ENCODE assay signal across 11 cellular contexts in genomic region chr7:44618045-44618444, GRCh38. TPM values are rescaled to one million over a fixed set of nuclear protein-coding genes. Genes with fewer than 3 reads are reported as not detected.
DNase-seq lines count a peak whose midpoint lies in the region; ATAC-seq and TF ChIP-seq lines count a peak whose summit lies in the region.
"Had no signal": no experiment of that assay in that cellular context is flagged by ENCODE, and none has a peak within 500 bp of the region (broad histone marks: within the 10 kb centered on the region; RNA-seq: fewer than 3 reads in every experiment).

No MANE protein-coding gene starts in this region.

- no CpG with 5 or more reads among the region's 1 CpG for WGBS in IMR-90 (ENCODE audit: extremely low coverage in 2 of 2, insufficient read length in 1 of 2), 2 experiments

- peak overlapping the region in 7 of 8 donors; percentile 15 to 84 (median 67) for H3K4me3 Mint-ChIP-seq in CD4-positive, alpha-beta memory T cell
- H3K4me3 Mint-ChIP-seq in osteocyte (ENCODE audit: unreplicated experiment): no peak overlapping the region
- H3K4me3 Mint-ChIP-seq in neural progenitor cell: no peak overlapping the region

- peaks cover 99% of the 10 kb centered on the region for H3K79me2 ChIP-seq in neural progenitor cell (ENCODE audit: low read depth)

- dilution Hi-C loops in IMR-90 (cut with HindIII; ENCODE audit: low sequenced_read_pairs, unreplicated experiment): no loop called here

- DNase-seq in CD4-positive, alpha-beta memory T cell: no peak
- DNase-seq in IMR-90 (no peak), brain microvascular endothelial cell (no peak), osteocyte (ENCODE audit: extremely low spot score, unreplicated experiment) (no peak), islet precursor cell (no peak), NCI-H2171 treated with DMSO at 0.1 percent for 48 hours (lab: John Stamatoyannopoulos, UW) (no peak), neural progenitor cell (ENCODE audit: low spot score) (no peak)
- DNase-seq: activated CD4-positive, CD25-positive, alpha-beta regulatory T cell; left lung; ovary; stimulated activated CD4-positive, alpha-beta T cell treated with anti-CD3 and anti-CD28 coated beads, Interleukin-2, amount 100 ng/mL, for 24 hours had no signal

- H3K56ac ChIP-seq in IMR-90 (ENCODE audit: extremely low read depth, insufficient read depth, low read length): no peak overlapping the region

- H2AK9ac ChIP-seq in IMR-90 (replicated peaks; ENCODE audit: low read depth, low read length, poor library complexity): no peak overlapping the region

- no peak overlapping the region for H3K4me3 ChIP-seq in CD4-positive, alpha-beta memory T cell (ENCODE audit: low read length in 2 of 2)
- no peak overlapping the region for H3K4me3 ChIP-seq in IMR-90 (ENCODE audit: insufficient read depth, low read depth, low read length)
- no peak overlapping the region for H3K4me3 ChIP-seq in brain microvascular endothelial cell (ENCODE audit: low read depth, low read length)
- H3K4me3 ChIP-seq in neural progenitor cell: no peak overlapping the region
- H3K4me3 ChIP-seq: left lung, ovary had no signal

- H2AFZ ChIP-seq in IMR-90 (replicated peaks; ENCODE audit: low read length, poor library complexity): no peak overlapping the region
- no peak overlapping the region for H2AFZ ChIP-seq in neural progenitor cell (replicated peaks)

- no peak overlapping the region for H2AK5ac ChIP-seq in IMR-90 (ENCODE audit: low read depth, low read length)

- peaks cover 39 to 69% of the 10 kb centered on the region in 2 experiments for H3K79me1 ChIP-seq in IMR-90 (ENCODE audit: low read depth in 1 of 2, low read length in 2 of 2)

- H3F3A ChIP-seq in neural progenitor cell (ENCODE audit: low read depth): no peaks in the 10 kb centered on the region

- intact Hi-C loops in CD4-positive, alpha-beta memory T cell (cut with micrococcal nuclease): no loop called here
- intact Hi-C loops in IMR-90 (cut with micrococcal nuclease): no loop called here

- BruUV-seq in IMR-90 (replicated peaks; lab: Mats Ljungman, UMichigan): no TSS peak

- CTCF ChIA-PET in CD4-positive, alpha-beta memory T cell (lab: Charles Lee; ENCODE audit: partially characterized antibody): interaction anchor here (3.3 kb wide), 1 partner anchor 10 kb away, joined by 14 read pairs; no protein-coding TSS in a partner anchor
- CTCF ChIA-PET in IMR-90 (lab: Yijun Ruan, JAX): no interaction called here

- H2BK5ac ChIP-seq in IMR-90 (ENCODE audit: low read depth, low read length, poor library complexity, severe bottlenecking): peak overlapping the region; percentile 38

- H4K5ac ChIP-seq in IMR-90 (ENCODE audit: low read depth, low read length): no peak overlapping the region

- H4K20me1 ChIP-seq in IMR-90 (ENCODE audit: insufficient read depth, low read length) (peaks cover 21% of the 10 kb centered on the region), neural progenitor cell (ENCODE audit: low read depth) (peaks cover 75% of the 10 kb centered on the region)

- peaks cover 90% of the 10 kb centered on the region for H3K4me1 ChIP-seq in CD4-positive, alpha-beta memory T cell (ENCODE audit: insufficient read depth, low read length)
- H3K4me1 ChIP-seq in IMR-90 (ENCODE audit: control insufficient read depth, insufficient read depth, low read length) (peaks cover 10% of the 10 kb centered on the region), neural progenitor cell (no peaks in the 10 kb centered on the region)

- H4K91ac ChIP-seq in IMR-90 (ENCODE audit: insufficient read depth, low read depth, low read length): no peak overlapping the region

- no peak overlapping the region for H3K4ac ChIP-seq in IMR-90 (ENCODE audit: low read depth, low read length)

- no peaks in the 10 kb centered on the region for H3K27me3 Mint-ChIP-seq in CD4-positive, alpha-beta memory T cell
- H3K27me3 Mint-ChIP-seq in osteocyte (ENCODE audit: unreplicated experiment) (no peaks in the 10 kb centered on the region), neural progenitor cell (ENCODE audit: insufficient read depth, low read depth) (peaks cover 4% of the 10 kb centered on the region)

- peak overlapping the region in 1 of 2 experiments; percentile 28; a peak in 1 of 4 replicates for H4K8ac ChIP-seq in IMR-90 (ENCODE audit: low read depth in 2 of 2, low read length in 2 of 2)

- H2BK20ac ChIP-seq in IMR-90 (ENCODE audit: low read depth, low read length): no peak overlapping the region

- H3K18ac ChIP-seq in IMR-90 (ENCODE audit: low read depth, low read length): no peak overlapping the region

- H3K14ac ChIP-seq in IMR-90 (replicated peaks; ENCODE audit: low read depth, low read length): no peak overlapping the region

- no peak overlapping the region for H3K23ac ChIP-seq in IMR-90 (ENCODE audit: low read depth, low read length)

- no peaks in the 10 kb centered on the region for H3K9me3 ChIP-seq in CD4-positive, alpha-beta memory T cell (ENCODE audit: control insufficient read depth in 1 of 2, low read length in 2 of 2)
- no peaks in the 10 kb centered on the region for H3K9me3 ChIP-seq in IMR-90 (ENCODE audit: control insufficient read depth, insufficient read depth, low read length)
- no peaks in the 10 kb centered on the region for H3K9me3 ChIP-seq in neural progenitor cell (ENCODE audit: low read depth)
- H3K9me3 ChIP-seq: left lung, ovary had no signal

- no peaks in the 10 kb centered on the region for H3K9me3 Mint-ChIP-seq in CD4-positive, alpha-beta memory T cell
- no peaks in the 10 kb centered on the region for H3K9me3 Mint-ChIP-seq in osteocyte (ENCODE audit: unreplicated experiment)
- H3K9me3 Mint-ChIP-seq in neural progenitor cell: no peaks in the 10 kb centered on the region

- peak overlapping the region; percentile 57 for H3K27ac ChIP-seq in CD4-positive, alpha-beta memory T cell (ENCODE audit: low read depth, low read length)
- no peak overlapping the region for H3K27ac ChIP-seq in IMR-90 (ENCODE audit: insufficient read depth, low read length)
- peak overlapping the region; percentile 31 for H3K27ac ChIP-seq in brain microvascular endothelial cell
- no peak overlapping the region for H3K27ac ChIP-seq in neural progenitor cell
- H3K27ac ChIP-seq: ovary had no signal

- H3K4me1 Mint-ChIP-seq in CD4-positive, alpha-beta memory T cell: peaks cover 67 to 90% (median 79%) of the 10 kb centered on the region in 4 donors
- H3K4me1 Mint-ChIP-seq in osteocyte (ENCODE audit: unreplicated experiment) (peaks cover 43% of the 10 kb centered on the region), neural progenitor cell (peaks cover 11% of the 10 kb centered on the region)

- peak overlapping the region; percentile 86 to 97 (median 94) for H3K27ac Mint-ChIP-seq in CD4-positive, alpha-beta memory T cell
- H3K27ac Mint-ChIP-seq in osteocyte (ENCODE audit: unreplicated experiment) (peak overlapping the region; percentile 68), neural progenitor cell (no peak overlapping the region)

- no peaks in the 10 kb centered on the region for H3K27me3 ChIP-seq in CD4-positive, alpha-beta memory T cell (ENCODE audit: insufficient read depth, low read length)
- H3K27me3 ChIP-seq in IMR-90 (ENCODE audit: control insufficient read depth, insufficient read depth, low read length) (no peaks in the 10 kb centered on the region), brain microvascular endothelial cell (replicated peaks) (no peaks in the 10 kb centered on the region), neural progenitor cell (no peaks in the 10 kb centered on the region)
- H3K27me3 ChIP-seq: left lung, ovary had no signal

- no peak for TF ChIP-seq POLR2A in IMR-90 (IDR thresholded peaks at IDR 0.05; ENCODE audit: low read depth, low read length)

- no peak overlapping the region for H2BK15ac ChIP-seq in IMR-90 (ENCODE audit: low read depth, low read length)

- H3K36me3 ChIP-seq in CD4-positive, alpha-beta memory T cell (ENCODE audit: insufficient read depth, low read length): no peaks in the 10 kb centered on the region
- H3K36me3 ChIP-seq in IMR-90 (ENCODE audit: control insufficient read depth, insufficient read depth, low read length) (peaks cover 2% of the 10 kb centered on the region; the same call in 1 of the 2 replicates), brain microvascular endothelial cell (replicated peaks) (no peaks in the 10 kb centered on the region), neural progenitor cell (no peaks in the 10 kb centered on the region)
- H3K36me3 ChIP-seq: ovary had no signal

- TF ChIP-seq RAD21 in IMR-90 (IDR thresholded peaks at IDR 0.05; ENCODE audit: low read length): no peak

- TF ChIP-seq CTCF in IMR-90 (conservative IDR thresholded peaks at IDR 0.05; ENCODE audit: low read depth, low read length) (no peak), brain microvascular endothelial cell (IDR thresholded peaks at IDR 0.05; ENCODE audit: low read depth, low read length, missing control alignments) (no peak), osteocyte (IDR thresholded peaks at IDR 0.05) (no peak), neural progenitor cell (IDR thresholded peaks at IDR 0.05) (no peak)

- in situ Hi-C loops in IMR-90 (cut with MboI; ENCODE audit: low sequenced_read_pairs): no loop called here
- in situ Hi-C loops in brain microvascular endothelial cell (cut with HindIII; ENCODE audit: low pct_ligation_motif_present, low sequenced_read_pairs): no loop called here

- H3K9me1 ChIP-seq in IMR-90 (ENCODE audit: insufficient read depth, low read length): peaks cover 8% of the 10 kb centered on the region

- ATAC-seq in IMR-90 (ENCODE audit: low read depth): no peak

- H3K9ac ChIP-seq in IMR-90 (ENCODE audit: low read depth, low read length) (no peak overlapping the region), neural progenitor cell (no peak overlapping the region)

- peaks cover 12 to 38% of the 10 kb centered on the region in 2 donors for H3K36me3 Mint-ChIP-seq in CD4-positive, alpha-beta memory T cell
- H3K36me3 Mint-ChIP-seq in osteocyte (ENCODE audit: unreplicated experiment): peaks cover 5% of the 10 kb centered on the region
- peaks cover 4% of the 10 kb centered on the region for H3K36me3 Mint-ChIP-seq in neural progenitor cell

- POLR2A ChIA-PET in CD4-positive, alpha-beta memory T cell (lab: Charles Lee; ENCODE audit: partially characterized antibody): interaction anchor here (28.5 to 29.4 kb wide), 2 partner anchors 3 to 11 kb away, joined by 1226 read pairs; partner anchors contain the start of gene OGDH
- POLR2A ChIA-PET in IMR-90 (lab: Charles Lee; ENCODE audit: unreplicated experiment): no interaction called here

- no peak overlapping the region for H2BK120ac ChIP-seq in IMR-90 (ENCODE audit: low read depth, low read length)

- H3K4me2 ChIP-seq in IMR-90 (ENCODE audit: low read depth, low read length): no peak overlapping the region
- no peak overlapping the region for H3K4me2 ChIP-seq in neural progenitor cell

RNA-seq across cellular contexts. Expression of gene OGDH, which starts 11.6 kb away (rescaled TPM):
- 100 to 1,000 TPM; 116 to 126 TPM for total RNA-seq in CD4-positive, alpha-beta memory T cell
- 10 to 100 TPM; 42.2 to 61.6 TPM for polyA plus RNA-seq in CD4-positive, alpha-beta memory T cell
- total RNA-seq in IMR-90 (2012; rRNA removed) (52.8 and 56.5 TPM in 2 replicates), osteocyte (68.0 and 69.3 TPM in 2 replicates), neural progenitor cell (ENCODE audit: low replicate concordance) (25.2 and 54.4 TPM in 2 replicates)
- polyA plus RNA-seq in IMR-90 (2012; rRNA removed): 47.4 and 47.5 TPM in 2 replicates
- polyA plus RNA-seq in IMR-90 (2012; cell fraction: cytosol; rRNA removed): 34.5 and 44.6 TPM in 2 replicates
- polyA plus RNA-seq in IMR-90 (2012; cell fraction: nucleus; rRNA removed; ENCODE audit: low replicate concordance): 38.0 and 54.5 TPM in 2 replicates

RNA-seq across cellular contexts. Expression of gene TMED4, which starts 36.0 kb away (rescaled TPM):
- 100 to 1,000 TPM; 108 to 110 TPM for total RNA-seq in CD4-positive, alpha-beta memory T cell
- 10 to 100 TPM; 65.4 to 68.1 TPM for polyA plus RNA-seq in CD4-positive, alpha-beta memory T cell
- 68.0 and 92.7 TPM in 2 replicates for total RNA-seq in IMR-90 (2012; rRNA removed)
- polyA plus RNA-seq in IMR-90 (2012; rRNA removed): 57.3 and 58.6 TPM in 2 replicates
- polyA plus RNA-seq in IMR-90 (2012; cell fraction: cytosol; rRNA removed): 44.5 and 118 TPM in 2 replicates
- polyA plus RNA-seq in IMR-90 (2012; cell fraction: nucleus; rRNA removed; ENCODE audit: low replicate concordance): 104 and 122 TPM in 2 replicates
- 88.6 and 89.6 TPM in 2 replicates for total RNA-seq in osteocyte
- 95.8 and 222 TPM in 2 replicates for total RNA-seq in neural progenitor cell (ENCODE audit: low replicate concordance)

RNA-seq across cellular contexts. Expression of gene DDX56, which starts 44.3 kb away (rescaled TPM):
- total RNA-seq in CD4-positive, alpha-beta memory T cell: 100 to 1,000 TPM; 109 to 114 TPM
- 10 to 100 TPM; 48.9 to 50.5 TPM for polyA plus RNA-seq in CD4-positive, alpha-beta memory T cell
- total RNA-seq in IMR-90 (2012; rRNA removed) (56.9 and 67.7 TPM in 2 replicates), osteocyte (67.0 and 69.0 TPM in 2 replicates), neural progenitor cell (ENCODE audit: low replicate concordance) (61.0 and 67.5 TPM in 2 replicates)
- polyA plus RNA-seq in IMR-90 (2012; rRNA removed): 58.2 and 59.4 TPM in 2 replicates
- polyA plus RNA-seq in IMR-90 (2012; cell fraction: cytosol; rRNA removed): 30.4 and 32.4 TPM in 2 replicates
- polyA plus RNA-seq in IMR-90 (2012; cell fraction: nucleus; rRNA removed; ENCODE audit: low replicate concordance): 167 and 209 TPM in 2 replicates

Comparison
In these comparisons a context has a peak if more than half of its experiments do, and no peak if none do; other contexts are left out.
1. H3K27ac ChIP-seq: peak in CD4-positive, alpha-beta memory T cell (single experiment) and brain microvascular endothelial cell (single experiment); none in IMR-90 (single experiment) and neural progenitor cell (single experiment).
2. H3K4me3 Mint-ChIP-seq: peak in CD4-positive, alpha-beta memory T cell (7 of 8); none in osteocyte (single experiment) and neural progenitor cell (single experiment).